In genomic region chr1:2530501-2531361, GRCh38 we compare ENCODE assay signal across 9 cellular contexts. TPM values are rescaled to one million over a fixed set of nuclear protein-coding genes. Genes with fewer than 3 reads are reported as not detected.
DNase-seq lines count a peak whose midpoint lies in the region; ATAC-seq and TF ChIP-seq lines count a peak whose summit lies in the region.
"Had no signal": no experiment of that assay in that cellular context is flagged by ENCODE, and none has a peak within 500 bp of the region (broad histone marks: within the 10 kb centered on the region; RNA-seq: fewer than 3 reads in every experiment).

No MANE protein-coding gene starts in this region.

- no peak overlapping the region for H3K27ac ChIP-seq in esophagus muscularis mucosa (replicated peaks in 1 of 4)

- no peak for TF ChIP-seq POLR2A in esophagus muscularis mucosa (IDR thresholded peaks at IDR 0.05; ENCODE audit: low read depth)

- peaks cover 13% of the 10 kb centered on the region for H3K27me3 Mint-ChIP-seq in activated CD8-positive, alpha-beta T cell treated with anti-CD3 and anti-CD28 coated beads for 36 hours
- H3K27me3 Mint-ChIP-seq in activated CD8-positive, alpha-beta T cell treated with anti-CD3 and anti-CD28 coated beads, Interleukin-2, amount 10 ng/mL, durations not matched to agents 7 days and 5 days (ENCODE audit: low read depth), result peaks cover 37% of the 10 kb centered on the region
- peaks cover 25 to 49% of the 10 kb centered on the region in 2 donors for H3K27me3 Mint-ChIP-seq in stimulated activated naive B cell treated with anti-CD40 and anti-IgM and Interleukin-4, amounts not matched to agents 10 μg/mL and 1 μg/mL and 100 μg/mL, for 72 hours

- peaks cover 7 to 84% (median 42%) of the 10 kb centered on the region in 4 donors for H3K27me3 ChIP-seq in esophagus muscularis mucosa

- H3K36me3 ChIP-seq in esophagus muscularis mucosa, result no peaks in the 10 kb centered on the region

- H3K27ac Mint-ChIP-seq in activated CD8-positive, alpha-beta T cell treated with anti-CD3 and anti-CD28 coated beads for 36 hours, result no peak overlapping the region
- H3K27ac Mint-ChIP-seq in activated CD8-positive, alpha-beta T cell treated with anti-CD3 and anti-CD28 coated beads, Interleukin-2, amount 10 ng/mL, durations not matched to agents 7 days and 5 days, result no peak overlapping the region
- peak overlapping the region; percentile 47 for H3K27ac Mint-ChIP-seq in stimulated activated naive B cell treated with anti-CD40 and anti-IgM and Interleukin-4, amounts not matched to agents 10 μg/mL and 1 μg/mL and 100 μg/mL, for 72 hours
- H3K27ac Mint-ChIP-seq: activated CD4-positive, alpha-beta memory T cell treated with anti-CD3 and anti-CD28 coated beads, Interleukin-2, amount 10 ng/mL, durations not matched to agents 7 days and 5 days had no signal

- no peak for ATAC-seq in activated CD8-positive, alpha-beta T cell treated with anti-CD3 and anti-CD28 coated beads for 36 hours
- no peak for ATAC-seq in activated CD8-positive, alpha-beta T cell treated with anti-CD3 and anti-CD28 coated beads, Interleukin-2, amount 10 ng/mL, durations not matched to agents 7 days and 5 days
- no peak for ATAC-seq in stimulated activated naive B cell treated with anti-CD40 and anti-IgM and Interleukin-4, amounts not matched to agents 10 μg/mL and 1 μg/mL and 100 μg/mL, for 72 hours (replicated peaks)
- ATAC-seq in GM19351 (IDR thresholded peaks at IDR 0.05; ENCODE audit: unreplicated experiment) (no peak), GM18873 (IDR thresholded peaks at IDR 0.05; ENCODE audit: low FRiP score, unreplicated experiment) (no peak)

- no peak for DNase-seq in activated CD8-positive, alpha-beta T cell treated with anti-CD3 and anti-CD28 coated beads for 36 hours
- DNase-seq in activated CD8-positive, alpha-beta T cell treated with anti-CD3 and anti-CD28 coated beads, Interleukin-2, amount 10 ng/mL, durations not matched to agents 7 days and 5 days, result no peak
- DNase-seq in NCI-H446 treated with DMSO at 0.1 percent for 48 hours (lab: John Stamatoyannopoulos, UW) (peak; percentile 17), esophagus muscularis mucosa (ENCODE audit: extremely low spot score) (no peak), inferior parietal cortex (ENCODE audit: extremely low spot score) (no peak)
- no peak for DNase-seq in stimulated activated naive B cell treated with anti-CD40 and anti-IgM and Interleukin-4, amounts not matched to agents 10 μg/mL and 1 μg/mL and 100 μg/mL, for 72 hours
- DNase-seq: activated CD4-positive, alpha-beta memory T cell treated with anti-CD3 and anti-CD28 coated beads, Interleukin-2, amount 10 ng/mL, durations not matched to agents 7 days and 5 days had no signal

- POLR2A ChIA-PET in activated CD8-positive, alpha-beta T cell treated with anti-CD3 and anti-CD28 coated beads for 36 hours (lab: Charles Lee), result interaction anchor here (0.8 to 11.3 kb wide), 5 partner anchors 10 to 121 kb away, joined by 3 to 138 read pairs (median 3); partner anchors contain the start of gene TNFRSF14
- POLR2A ChIA-PET in activated CD8-positive, alpha-beta T cell treated with anti-CD3 and anti-CD28 coated beads, Interleukin-2, amount 10 ng/mL, durations not matched to agents 7 days and 5 days (lab: Charles Lee), result interaction anchor here (1.1 to 2.4 kb wide), 2 partner anchors 15 to 17 kb away, joined by 4 to 14 read pairs; no protein-coding TSS in a partner anchor

- intact Hi-C loops in activated CD8-positive, alpha-beta T cell treated with anti-CD3 and anti-CD28 coated beads for 36 hours (cut with micrococcal nuclease), result no loop called here
- intact Hi-C loops in esophagus muscularis mucosa (cut with DNase I), result no loop called here

- peaks cover 49 to 59% (median 50%) of the 10 kb centered on the region in 4 donors for H3K4me1 ChIP-seq in esophagus muscularis mucosa

- CTCF ChIA-PET in activated CD8-positive, alpha-beta T cell treated with anti-CD3 and anti-CD28 coated beads for 36 hours (lab: Charles Lee), result interaction anchor here (1.0 to 1.8 kb wide), 3 partner anchors 10 to 101 kb away, joined by 3 to 10 read pairs (median 9); no protein-coding TSS in a partner anchor
- CTCF ChIA-PET in activated CD8-positive, alpha-beta T cell treated with anti-CD3 and anti-CD28 coated beads, Interleukin-2, amount 10 ng/mL, durations not matched to agents 7 days and 5 days (lab: Charles Lee), result interaction anchor here (1.0 kb wide), 1 partner anchor 17 kb away, joined by 3 read pairs; no protein-coding TSS in a partner anchor

- H3K36me3 Mint-ChIP-seq in activated CD8-positive, alpha-beta T cell treated with anti-CD3 and anti-CD28 coated beads for 36 hours (ENCODE audit: low read depth), result no peaks in the 10 kb centered on the region
- H3K36me3 Mint-ChIP-seq in activated CD8-positive, alpha-beta T cell treated with anti-CD3 and anti-CD28 coated beads, Interleukin-2, amount 10 ng/mL, durations not matched to agents 7 days and 5 days (ENCODE audit: low read depth), result no peaks in the 10 kb centered on the region
- no peaks in the 10 kb centered on the region for H3K36me3 Mint-ChIP-seq in stimulated activated naive B cell treated with anti-CD40 and anti-IgM and Interleukin-4, amounts not matched to agents 10 μg/mL and 1 μg/mL and 100 μg/mL, for 72 hours

- no peaks in the 10 kb centered on the region for H3K9me3 Mint-ChIP-seq in activated CD8-positive, alpha-beta T cell treated with anti-CD3 and anti-CD28 coated beads for 36 hours
- no peaks in the 10 kb centered on the region for H3K9me3 Mint-ChIP-seq in activated CD8-positive, alpha-beta T cell treated with anti-CD3 and anti-CD28 coated beads, Interleukin-2, amount 10 ng/mL, durations not matched to agents 7 days and 5 days (ENCODE audit: insufficient read depth)
- H3K9me3 Mint-ChIP-seq in stimulated activated naive B cell treated with anti-CD40 and anti-IgM and Interleukin-4, amounts not matched to agents 10 μg/mL and 1 μg/mL and 100 μg/mL, for 72 hours, result no peaks in the 10 kb centered on the region
- H3K9me3 Mint-ChIP-seq: activated CD4-positive, alpha-beta memory T cell treated with anti-CD3 and anti-CD28 coated beads, Interleukin-2, amount 10 ng/mL, durations not matched to agents 7 days and 5 days had no signal

- H3K4me3 ChIP-seq in esophagus muscularis mucosa, result peak overlapping the region; percentile 42 to 57 (median 44)

- no peaks in the 10 kb centered on the region for H3K9me3 ChIP-seq in esophagus muscularis mucosa

- TF ChIP-seq EP300 in esophagus muscularis mucosa (IDR thresholded peaks at IDR 0.05), result no peak

- peaks cover 19% of the 10 kb centered on the region for H3K4me1 Mint-ChIP-seq in activated CD8-positive, alpha-beta T cell treated with anti-CD3 and anti-CD28 coated beads for 36 hours (ENCODE audit: low read depth)
- peaks cover 17% of the 10 kb centered on the region for H3K4me1 Mint-ChIP-seq in activated CD8-positive, alpha-beta T cell treated with anti-CD3 and anti-CD28 coated beads, Interleukin-2, amount 10 ng/mL, durations not matched to agents 7 days and 5 days (ENCODE audit: low read depth)
- H3K4me1 Mint-ChIP-seq in stimulated activated naive B cell treated with anti-CD40 and anti-IgM and Interleukin-4, amounts not matched to agents 10 μg/mL and 1 μg/mL and 100 μg/mL, for 72 hours, result peaks cover 20 to 27% of the 10 kb centered on the region in 2 donors

- WGBS in esophagus muscularis mucosa, result 13% methylated on average over 14 of the region's 31 CpGs

- no peak for TF ChIP-seq CTCF in activated CD8-positive, alpha-beta T cell treated with anti-CD3 and anti-CD28 coated beads for 36 hours (IDR thresholded peaks at IDR 0.05)
- TF ChIP-seq CTCF in esophagus muscularis mucosa (IDR thresholded peaks at IDR 0.05), result no peak

- H3K4me3 Mint-ChIP-seq in activated CD8-positive, alpha-beta T cell treated with anti-CD3 and anti-CD28 coated beads for 36 hours, result peak overlapping the region; percentile 41
- no peak overlapping the region for H3K4me3 Mint-ChIP-seq in activated CD8-positive, alpha-beta T cell treated with anti-CD3 and anti-CD28 coated beads, Interleukin-2, amount 10 ng/mL, durations not matched to agents 7 days and 5 days
- H3K4me3 Mint-ChIP-seq in stimulated activated naive B cell treated with anti-CD40 and anti-IgM and Interleukin-4, amounts not matched to agents 10 μg/mL and 1 μg/mL and 100 μg/mL, for 72 hours, result peak overlapping the region; percentile 62 to 76
- H3K4me3 Mint-ChIP-seq: activated CD4-positive, alpha-beta memory T cell treated with anti-CD3 and anti-CD28 coated beads, Interleukin-2, amount 10 ng/mL, durations not matched to agents 7 days and 5 days had no signal

RNA-seq across cellular contexts. Expression of gene HES5, which starts 0.7 kb away (rescaled TPM):
- total RNA-seq in activated CD8-positive, alpha-beta T cell treated with anti-CD3 and anti-CD28 coated beads for 36 hours, result not detected
- total RNA-seq in activated CD8-positive, alpha-beta T cell treated with anti-CD3 and anti-CD28 coated beads, Interleukin-2, amount 10 ng/mL, durations not matched to agents 7 days and 5 days, result not detected
- under 1 TPM in 2 of 4 donors, not detected in 2; 0.19 to 0.33 TPM for total RNA-seq in esophagus muscularis mucosa
- total RNA-seq: activated CD4-positive, alpha-beta memory T cell treated with anti-CD3 and anti-CD28 coated beads, Interleukin-2, amount 10 ng/mL, durations not matched to agents 7 days and 5 days had no signal

RNA-seq across cellular contexts. Expression of gene PANK4, which starts 4.3 kb away (rescaled TPM):
- total RNA-seq in activated CD8-positive, alpha-beta T cell treated with anti-CD3 and anti-CD28 coated beads for 36 hours, result 10 to 100 TPM; 39.0 to 40.6 TPM
- 10 to 100 TPM; 55.9 to 66.8 TPM for total RNA-seq in activated CD8-positive, alpha-beta T cell treated with anti-CD3 and anti-CD28 coated beads, Interleukin-2, amount 10 ng/mL, durations not matched to agents 7 days and 5 days
- total RNA-seq in esophagus muscularis mucosa, result 10 to 100 TPM; 22.5 to 48.9 (median 37.9) TPM

RNA-seq across cellular contexts. Expression of gene TNFRSF14, which starts 25.4 kb away (rescaled TPM):
- total RNA-seq in activated CD8-positive, alpha-beta T cell treated with anti-CD3 and anti-CD28 coated beads for 36 hours, result 100 to 1,000 TPM; 134 to 140 TPM
- 10 to 100 TPM; 85.8 to 86.5 TPM for total RNA-seq in activated CD8-positive, alpha-beta T cell treated with anti-CD3 and anti-CD28 coated beads, Interleukin-2, amount 10 ng/mL, durations not matched to agents 7 days and 5 days
- total RNA-seq in esophagus muscularis mucosa, result 10 to 100 TPM; 26.2 to 49.2 (median 42.5) TPM

RNA-seq across cellular contexts. Expression of gene PLCH2, which starts 54.6 kb away (rescaled TPM):
- total RNA-seq in activated CD8-positive, alpha-beta T cell treated with anti-CD3 and anti-CD28 coated beads for 36 hours, result 1 to 10 TPM; 2.9 to 6.0 TPM
- 10 to 100 TPM in 1 of 2 experiments, 1 to 10 TPM in 1; 9.8 to 11.8 TPM for total RNA-seq in activated CD8-positive, alpha-beta T cell treated with anti-CD3 and anti-CD28 coated beads, Interleukin-2, amount 10 ng/mL, durations not matched to agents 7 days and 5 days
- under 1 TPM; 0.06 to 0.42 (median 0.26) TPM for total RNA-seq in esophagus muscularis mucosa

RNA-seq across cellular contexts. Expression of gene PRXL2B, which starts 55.8 kb away (rescaled TPM):
- total RNA-seq in activated CD8-positive, alpha-beta T cell treated with anti-CD3 and anti-CD28 coated beads for 36 hours, result 10 to 100 TPM; 39.1 to 43.6 TPM
- 10 to 100 TPM; 35.6 to 40.6 TPM for total RNA-seq in activated CD8-positive, alpha-beta T cell treated with anti-CD3 and anti-CD28 coated beads, Interleukin-2, amount 10 ng/mL, durations not matched to agents 7 days and 5 days
- total RNA-seq in esophagus muscularis mucosa, result 10 to 100 TPM in 3 of 4 donors, 1 to 10 TPM in 1; 7.9 to 18.8 (median 14.8) TPM
